18 cellular contexts compared by ENCODE assay signal in genomic region chr4:13464543-13464942, GRCh38. TPM values are rescaled to one million over a fixed set of nuclear protein-coding genes. Genes with fewer than 3 reads are reported as not detected.
DNase-seq lines count a peak whose midpoint lies in the region; ATAC-seq and TF ChIP-seq lines count a peak whose summit lies in the region.
"Had no signal": no experiment of that assay in that cellular context is flagged by ENCODE, and none has a peak within 500 bp of the region (broad histone marks: within the 10 kb centered on the region; RNA-seq: fewer than 3 reads in every experiment).

No MANE protein-coding gene starts in this region.

- TF ChIP-seq CTCF in glutamatergic neuron (IDR thresholded peaks at IDR 0.05; ENCODE audit: partially characterized antibody, unreplicated experiment): no peak

- H3K4me3 Mint-ChIP-seq in activated T-cell treated with anti-CD3 and anti-CD28 coated beads, Interleukin-2, amount 50 U/mL, for 72 hours: peak overlapping the region in 1 of 2 donors; percentile 60
- no peak overlapping the region for H3K4me3 Mint-ChIP-seq in activated T-helper 1 cell treated with anti-CD3 and anti-CD28 coated beads, Interleukin-12 subunit alpha, Interleukin-12 subunit beta, Interleukin-2, Interleukin-4 antibody, amounts not matched to agents 30 ng/mL and 10 ng/mL and 1 ng/mL, durations not matched to agents 14 hours and 24 hours and 36 hours
- no peak overlapping the region for H3K4me3 Mint-ChIP-seq in glutamatergic neuron (ENCODE audit: unreplicated experiment)
- H3K4me3 Mint-ChIP-seq: CD4-positive, CD25-positive, alpha-beta regulatory T cell; HFFc6 had no signal

- no peaks in the 10 kb centered on the region for H3K27me3 Mint-ChIP-seq in activated T-cell treated with anti-CD3 and anti-CD28 coated beads, Interleukin-2, amount 50 U/mL, for 72 hours (ENCODE audit: low read depth)
- H3K27me3 Mint-ChIP-seq in activated T-helper 1 cell treated with anti-CD3 and anti-CD28 coated beads, Interleukin-12 subunit alpha, Interleukin-12 subunit beta, Interleukin-2, Interleukin-4 antibody, amounts not matched to agents 30 ng/mL and 10 ng/mL and 1 ng/mL, durations not matched to agents 14 hours and 24 hours and 36 hours (ENCODE audit: insufficient read depth): no peaks in the 10 kb centered on the region
- no peaks in the 10 kb centered on the region for H3K27me3 Mint-ChIP-seq in glutamatergic neuron (ENCODE audit: unreplicated experiment)
- H3K27me3 Mint-ChIP-seq: CD4-positive, CD25-positive, alpha-beta regulatory T cell; CD8-positive, alpha-beta memory T cell had no signal

- intact Hi-C loops in activated T-helper 1 cell treated with anti-CD3 and anti-CD28 coated beads, Interleukin-12 subunit alpha, Interleukin-12 subunit beta, Interleukin-2, Interleukin-4 antibody, amounts not matched to agents 30 ng/mL and 10 ng/mL and 1 ng/mL, durations not matched to agents 14 hours and 24 hours and 36 hours (cut with micrococcal nuclease): no loop called here

- peaks cover 0 to 6% of the 10 kb centered on the region in 2 donors for H3K9me3 Mint-ChIP-seq in activated T-cell treated with anti-CD3 and anti-CD28 coated beads, Interleukin-2, amount 50 U/mL, for 72 hours
- H3K9me3 Mint-ChIP-seq in activated T-helper 1 cell treated with anti-CD3 and anti-CD28 coated beads, Interleukin-12 subunit alpha, Interleukin-12 subunit beta, Interleukin-2, Interleukin-4 antibody, amounts not matched to agents 30 ng/mL and 10 ng/mL and 1 ng/mL, durations not matched to agents 14 hours and 24 hours and 36 hours: no peaks in the 10 kb centered on the region
- peaks cover 2% of the 10 kb centered on the region for H3K9me3 Mint-ChIP-seq in glutamatergic neuron (ENCODE audit: unreplicated experiment)
- H3K9me3 Mint-ChIP-seq: CD4-positive, CD25-positive, alpha-beta regulatory T cell; HFFc6 had no signal

- peaks cover 23% of the 10 kb centered on the region for H3K4me1 Mint-ChIP-seq in activated T-cell treated with anti-CD3 and anti-CD28 coated beads, Interleukin-2, amount 50 U/mL, for 72 hours (ENCODE audit: low read depth)
- H3K4me1 Mint-ChIP-seq in activated T-helper 1 cell treated with anti-CD3 and anti-CD28 coated beads, Interleukin-12 subunit alpha, Interleukin-12 subunit beta, Interleukin-2, Interleukin-4 antibody, amounts not matched to agents 30 ng/mL and 10 ng/mL and 1 ng/mL, durations not matched to agents 14 hours and 24 hours and 36 hours (ENCODE audit: low read depth): peaks cover 15% of the 10 kb centered on the region
- H3K4me1 Mint-ChIP-seq in glutamatergic neuron (ENCODE audit: low read depth, unreplicated experiment): peaks cover 7% of the 10 kb centered on the region

- H3K36me3 Mint-ChIP-seq in activated T-cell treated with anti-CD3 and anti-CD28 coated beads, Interleukin-2, amount 50 U/mL, for 72 hours (ENCODE audit: insufficient read depth in 2 of 2): peaks cover 8 to 14% of the 10 kb centered on the region in 2 donors
- H3K36me3 Mint-ChIP-seq in activated T-helper 1 cell treated with anti-CD3 and anti-CD28 coated beads, Interleukin-12 subunit alpha, Interleukin-12 subunit beta, Interleukin-2, Interleukin-4 antibody, amounts not matched to agents 30 ng/mL and 10 ng/mL and 1 ng/mL, durations not matched to agents 14 hours and 24 hours and 36 hours (ENCODE audit: low read depth): peaks cover 14% of the 10 kb centered on the region
- no peaks in the 10 kb centered on the region for H3K36me3 Mint-ChIP-seq in glutamatergic neuron (ENCODE audit: unreplicated experiment)

- no peak for DNase-seq in activated T-cell treated with anti-CD3 and anti-CD28 coated beads, Interleukin-2, amount 50 U/mL, for 72 hours
- no peak for DNase-seq in activated T-cell treated with anti-CD3 and anti-CD28 coated beads, Interleukin-2, amount 50 U/mL, for 48 hours
- no peak for DNase-seq in activated T-helper 1 cell treated with anti-CD3 and anti-CD28 coated beads, Interleukin-12 subunit alpha, Interleukin-12 subunit beta, Interleukin-2, Interleukin-4 antibody, amounts not matched to agents 30 ng/mL and 10 ng/mL and 1 ng/mL, durations not matched to agents 14 hours and 24 hours and 36 hours (ENCODE audit: low spot score)
- DNase-seq in glutamatergic neuron: no peak
- DNase-seq in COR-L47 (lab: John Stamatoyannopoulos, UW): no peak
- DNase-seq: ACHN; BE2C; C1 segment of cervical spinal cord; Caco-2; CD4-positive, CD25-positive, alpha-beta regulatory T cell; CD8-positive, alpha-beta memory T cell; GOT3; H7; HFFc6; IMR-90 had no signal

- H3K27ac Mint-ChIP-seq in activated T-cell treated with anti-CD3 and anti-CD28 coated beads, Interleukin-2, amount 50 U/mL, for 72 hours: peak overlapping the region; percentile 61
- H3K27ac Mint-ChIP-seq in activated T-helper 1 cell treated with anti-CD3 and anti-CD28 coated beads, Interleukin-12 subunit alpha, Interleukin-12 subunit beta, Interleukin-2, Interleukin-4 antibody, amounts not matched to agents 30 ng/mL and 10 ng/mL and 1 ng/mL, durations not matched to agents 14 hours and 24 hours and 36 hours: peak overlapping the region; percentile 50
- H3K27ac Mint-ChIP-seq in glutamatergic neuron (ENCODE audit: unreplicated experiment): peak overlapping the region; percentile 13
- H3K27ac Mint-ChIP-seq: CD4-positive, CD25-positive, alpha-beta regulatory T cell; CD8-positive, alpha-beta memory T cell; HFFc6 had no signal

- ATAC-seq in activated T-cell treated with anti-CD3 and anti-CD28 coated beads, Interleukin-2, amount 50 U/mL, for 72 hours (replicated peaks in 1 of 2): peak in 1 of 2 donors; percentile 71
- no peak for ATAC-seq in HG03097 (IDR thresholded peaks at IDR 0.05; ENCODE audit: low FRiP score, unreplicated experiment)
- ATAC-seq in GM18907 (IDR thresholded peaks at IDR 0.05; ENCODE audit: unreplicated experiment): no peak
- ATAC-seq: HCT116 had no signal

RNA-seq across cellular contexts. Expression of gene RAB28, which starts 19.6 kb away (rescaled TPM):
- 10 to 100 TPM; 15.6 to 16.8 TPM for total RNA-seq in activated T-cell treated with anti-CD3 and anti-CD28 coated beads, Interleukin-2, amount 50 U/mL, for 72 hours
- total RNA-seq in activated T-helper 1 cell treated with anti-CD3 and anti-CD28 coated beads, Interleukin-12 subunit alpha, Interleukin-12 subunit beta, Interleukin-2, Interleukin-4 antibody, amounts not matched to agents 30 ng/mL and 10 ng/mL and 1 ng/mL, durations not matched to agents 14 hours and 24 hours and 36 hours: 19.3 and 22.2 TPM in 2 replicates
- 12.7 TPM for total RNA-seq in glutamatergic neuron (ENCODE audit: unreplicated experiment)
